ENCODE assay signal across 1 cellular context in the genomic region with DNA sequence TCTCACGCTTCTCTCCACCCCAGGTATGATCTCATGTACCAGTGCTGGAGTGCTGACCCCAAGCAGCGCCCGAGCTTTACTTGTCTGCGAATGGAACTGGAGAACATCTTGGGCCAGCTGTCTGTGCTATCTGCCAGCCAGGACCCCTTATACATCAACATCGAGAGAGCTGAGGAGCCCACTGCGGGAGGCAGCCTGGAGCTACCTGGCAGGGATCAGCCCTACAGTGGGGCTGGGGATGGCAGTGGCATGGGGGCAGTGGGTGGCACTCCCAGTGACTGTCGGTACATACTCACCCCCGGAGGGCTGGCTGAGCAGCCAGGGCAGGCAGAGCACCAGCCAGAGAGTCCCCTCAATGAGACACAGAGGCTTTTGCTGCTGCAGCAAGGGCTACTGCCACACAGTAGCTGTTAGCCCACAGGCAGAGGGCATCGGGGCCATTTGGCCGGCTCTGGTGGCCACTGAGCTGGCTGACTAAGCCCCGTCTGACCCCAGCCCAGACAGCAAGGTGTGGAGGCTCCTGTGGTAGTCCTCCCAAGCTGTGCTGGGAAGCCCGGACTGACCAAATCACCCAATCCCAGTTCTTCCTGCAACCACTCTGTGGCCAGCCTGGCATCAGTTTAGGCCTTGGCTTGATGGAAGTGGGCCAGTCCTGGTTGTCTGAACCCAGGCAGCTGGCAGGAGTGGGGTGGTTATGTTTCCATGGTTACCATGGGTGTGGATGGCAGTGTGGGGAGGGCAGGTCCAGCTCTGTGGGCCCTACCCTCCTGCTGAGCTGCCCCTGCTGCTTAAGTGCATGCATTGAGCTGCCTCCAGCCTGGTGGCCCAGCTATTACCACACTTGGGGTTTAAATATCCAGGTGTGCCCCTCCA.
TF ChIP-seq lines count a peak whose summit lies in the region.

No MANE protein-coding gene starts in this region.

TF ChIP-seq in WTC11, 78 proteins besides CTCF, POLR2A, EP300 and RAD21:
- TF ChIP-seq, protein P1, sequence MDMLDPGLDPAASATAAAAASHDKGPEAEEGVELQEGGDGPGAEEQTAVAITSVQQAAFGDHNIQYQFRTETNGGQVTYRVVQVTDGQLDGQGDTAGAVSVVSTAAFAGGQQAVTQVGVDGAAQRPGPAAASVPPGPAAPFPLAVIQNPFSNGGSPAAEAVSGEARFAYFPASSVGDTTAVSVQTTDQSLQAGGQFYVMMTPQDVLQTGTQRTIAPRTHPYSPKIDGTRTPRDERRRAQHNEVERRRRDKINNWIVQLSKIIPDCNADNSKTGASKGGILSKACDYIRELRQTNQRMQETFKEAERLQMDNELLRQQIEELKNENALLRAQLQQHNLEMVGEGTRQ (CRISPR knock-in tag; IDR thresholded peaks at IDR 0.05) = no peak
- TF ChIP-seq, protein P2, sequence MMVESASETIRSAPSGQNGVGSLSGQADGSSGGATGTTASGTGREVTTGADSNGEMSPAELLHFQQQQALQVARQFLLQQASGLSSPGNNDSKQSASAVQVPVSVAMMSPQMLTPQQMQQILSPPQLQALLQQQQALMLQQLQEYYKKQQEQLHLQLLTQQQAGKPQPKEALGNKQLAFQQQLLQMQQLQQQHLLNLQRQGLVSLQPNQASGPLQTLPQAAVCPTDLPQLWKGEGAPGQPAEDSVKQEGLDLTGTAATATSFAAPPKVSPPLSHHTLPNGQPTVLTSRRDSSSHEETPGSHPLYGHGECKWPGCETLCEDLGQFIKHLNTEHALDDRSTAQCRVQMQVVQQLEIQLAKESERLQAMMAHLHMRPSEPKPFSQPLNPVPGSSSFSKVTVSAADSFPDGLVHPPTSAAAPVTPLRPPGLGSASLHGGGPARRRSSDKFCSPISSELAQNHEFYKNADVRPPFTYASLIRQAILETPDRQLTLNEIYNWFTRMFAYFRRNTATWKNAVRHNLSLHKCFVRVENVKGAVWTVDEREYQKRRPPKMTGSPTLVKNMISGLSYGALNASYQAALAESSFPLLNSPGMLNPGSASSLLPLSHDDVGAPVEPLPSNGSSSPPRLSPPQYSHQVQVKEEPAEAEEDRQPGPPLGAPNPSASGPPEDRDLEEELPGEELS (CRISPR knock-in tag; IDR thresholded peaks at IDR 0.05) = no peak
- no peak for TF ChIP-seq IRF2 (CRISPR knock-in tag; IDR thresholded peaks at IDR 0.05; ENCODE audit: borderline replicate concordance, low read depth)
- TF ChIP-seq, protein P3, sequence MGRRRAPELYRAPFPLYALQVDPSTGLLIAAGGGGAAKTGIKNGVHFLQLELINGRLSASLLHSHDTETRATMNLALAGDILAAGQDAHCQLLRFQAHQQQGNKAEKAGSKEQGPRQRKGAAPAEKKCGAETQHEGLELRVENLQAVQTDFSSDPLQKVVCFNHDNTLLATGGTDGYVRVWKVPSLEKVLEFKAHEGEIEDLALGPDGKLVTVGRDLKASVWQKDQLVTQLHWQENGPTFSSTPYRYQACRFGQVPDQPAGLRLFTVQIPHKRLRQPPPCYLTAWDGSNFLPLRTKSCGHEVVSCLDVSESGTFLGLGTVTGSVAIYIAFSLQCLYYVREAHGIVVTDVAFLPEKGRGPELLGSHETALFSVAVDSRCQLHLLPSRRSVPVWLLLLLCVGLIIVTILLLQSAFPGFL (CRISPR knock-in tag; IDR thresholded peaks at IDR 0.05; ENCODE audit: borderline replicate concordance) = no peak
